Comparison of ENCODE assay signal across 9 cellular contexts in genomic region chr12:52871291-52871961, GRCh38. TPM values are rescaled to one million over a fixed set of nuclear protein-coding genes. Genes with fewer than 3 reads are reported as not detected.
DNase-seq lines count a peak whose midpoint lies in the region; ATAC-seq and TF ChIP-seq lines count a peak whose summit lies in the region.
"Had no signal": no experiment of that assay in that cellular context is flagged by ENCODE, and none has a peak within 500 bp of the region (broad histone marks: within the 10 kb centered on the region; RNA-seq: fewer than 3 reads in every experiment).

No MANE protein-coding gene starts in this region.

- peak overlapping the region; percentile 81 for H3K27ac ChIP-seq in HCT116 (ENCODE audit: low read depth, low read length)
- peak overlapping the region; percentile 56 to 67 for H3K27ac ChIP-seq in ascending aorta
- H3K27ac ChIP-seq in thyroid gland: peak overlapping the region in 2 of 3 donors; percentile 47 to 90

- peaks cover 2 to 10% (median 9%) of the 10 kb centered on the region in 3 donors for H3K27me3 Mint-ChIP-seq in immature natural killer cell (ENCODE audit: low read depth in 3 of 3)

- RAD21 ChIA-PET in HCT116 (lab: Charles Lee; ENCODE audit: low non-redundant PET in 1 of 2, low total read pairs in 2 of 2, uncharacterized antibody in 2 of 2, unreplicated experiment in 2 of 2): interaction anchor here in 1 of 2 experiments (1.3 kb wide), 1 partner anchor 728 kb away, joined by 6 read pairs; no protein-coding TSS in a partner anchor

- CTCF ChIA-PET in HCT116 (lab: Charles Lee): interaction anchor here (0.7 to 2.1 kb wide), 18 partner anchors 8 to 728 kb away, joined by 3 to 33 read pairs (median 8); partner anchors contain the start of genes EIF4B and KRT85

- H3K4me1 Mint-ChIP-seq in immature natural killer cell: peaks cover 45 to 55% of the 10 kb centered on the region in 2 donors

- no peaks in the 10 kb centered on the region for H3K9me2 ChIP-seq in HCT116 (ENCODE audit: insufficient read depth)

- no TSS peak for BruUV-seq in HCT116 (replicated peaks; lab: Mats Ljungman, UMichigan)

- TF ChIP-seq POLR2A in HCT116 (IDR thresholded peaks at IDR 0.05; ENCODE audit: borderline replicate concordance, extremely low read depth, insufficient read depth, insufficient read length): no peak
- no peak for TF ChIP-seq POLR2A in thyroid gland (IDR thresholded peaks at IDR 0.05)

- intact Hi-C loops in HCT116 (cut with micrococcal nuclease): loop anchor here (2.0 to 5.0 kb wide), 5 partner anchors 205 to 724 kb away; no protein-coding TSS in a partner anchor
- intact Hi-C loops in ascending aorta (cut with DNase I): loop anchor here (5.0 kb wide), 1 partner anchor 724 kb away; no protein-coding TSS in a partner anchor
- intact Hi-C loops in thyroid gland (cut with DNase I): no loop called here

- no peak for ATAC-seq in HCT116
- no peak for ATAC-seq in GM18861 (IDR thresholded peaks at IDR 0.05; ENCODE audit: unreplicated experiment)

- TF ChIP-seq CTCF in HCT116 (IDR thresholded peaks at IDR 0.05 in 2 of 3, conservative IDR thresholded peaks at IDR 0.05 in 1 of 3; ENCODE audit: borderline replicate concordance in 1 of 3, insufficient read depth in 1 of 3, low read depth in 2 of 3, low read length in 2 of 3): no peak
- no peak for TF ChIP-seq CTCF in ascending aorta (IDR thresholded peaks at IDR 0.05)
- TF ChIP-seq CTCF in thyroid gland (IDR thresholded peaks at IDR 0.05): no peak

- H3K36me3 Mint-ChIP-seq in immature natural killer cell: no peaks in the 10 kb centered on the region

- no peak for TF ChIP-seq RAD21 in HCT116 (IDR thresholded peaks at IDR 0.05; ENCODE audit: low read depth)

- H3K4me1 ChIP-seq in HCT116 (ENCODE audit: control insufficient read depth in 1 of 2, insufficient read depth in 2 of 2, low read length in 2 of 2): peaks cover 53 to 68% of the 10 kb centered on the region in 2 experiments
- peaks cover 3 to 19% of the 10 kb centered on the region in 2 donors for H3K4me1 ChIP-seq in ascending aorta
- peaks cover 28 to 56% of the 10 kb centered on the region in 2 donors for H3K4me1 ChIP-seq in thyroid gland

- H3K9me3 Mint-ChIP-seq in immature natural killer cell: no peaks in the 10 kb centered on the region

- H3K36me3 ChIP-seq in HCT116 (ENCODE audit: control insufficient read depth in 1 of 2, insufficient read depth in 2 of 2, low read length in 2 of 2) (no peaks in the 10 kb centered on the region), ascending aorta (no peaks in the 10 kb centered on the region), thyroid gland (no peaks in the 10 kb centered on the region)

- H3K27me3 ChIP-seq in HCT116 (ENCODE audit: insufficient read depth, low read length) (no peaks in the 10 kb centered on the region), ascending aorta (no peaks in the 10 kb centered on the region), thyroid gland (no peaks in the 10 kb centered on the region)

- no peaks in the 10 kb centered on the region for H3K79me2 ChIP-seq in HCT116 (ENCODE audit: insufficient read depth, low read length)

- POLR2A ChIA-PET in HCT116 (lab: Charles Lee): interaction anchor here (1.6 to 6.2 kb wide), 2 partner anchors 723 to 727 kb away, joined by 4 to 48 read pairs; no protein-coding TSS in a partner anchor

- H3K4me2 ChIP-seq in HCT116 (ENCODE audit: low read length): peak overlapping the region; percentile 91

- no peak for DNase-seq in HCT116 (ENCODE audit: low read depth, low spot score)
- peak in 1 of 2 donors; percentile 72 for DNase-seq in ascending aorta (ENCODE audit: low spot score in 2 of 2)
- peak; percentile 61 to 84 (median 68) for DNase-seq in immature natural killer cell
- DNase-seq in thyroid gland: no peak
- no peak for DNase-seq in SK-N-DZ (ENCODE audit: low spot score)
- no peak for DNase-seq in iPS-NIHi11 (ENCODE audit: low spot score)
- no peak for DNase-seq in cortex of kidney (lab: John Stamatoyannopoulos, UW)
- DNase-seq: T-helper 1 cell had no signal

- peak overlapping the region in 4 of 5 donors; percentile 24 to 60 (median 43) for H3K4me3 Mint-ChIP-seq in immature natural killer cell

- peak overlapping the region; percentile 78 for H3K9ac ChIP-seq in HCT116 (ENCODE audit: low read length)

- 59 to 68% methylated on average over 8 of the region's 8 CpGs for WGBS in thyroid gland, 2 donors

- peak overlapping the region; percentile 51 for H2AFZ ChIP-seq in HCT116 (ENCODE audit: low read depth, low read length, poor library complexity, severe bottlenecking)

- H3K4me3 ChIP-seq in HCT116 (replicated peaks in 1 of 2; ENCODE audit: low read depth in 1 of 2, low read length in 2 of 2) (0 out of 4 replicates have a peak overlapping the region, but pooled peaks of 1 of the 2 experiments have one; percentile 16), ascending aorta (no peak overlapping the region), thyroid gland (replicated peaks in 1 of 3) (no peak overlapping the region)

- no peaks in the 10 kb centered on the region for H3K9me3 ChIP-seq in HCT116 (ENCODE audit: control insufficient read depth in 1 of 2, insufficient read depth in 1 of 2, low read depth in 1 of 2, low read length in 2 of 2)
- H3K9me3 ChIP-seq in ascending aorta: no peaks in the 10 kb centered on the region
- H3K9me3 ChIP-seq in thyroid gland: no peaks in the 10 kb centered on the region

- no peaks in the 10 kb centered on the region for H4K20me1 ChIP-seq in HCT116 (ENCODE audit: insufficient read depth)

- H3K27ac Mint-ChIP-seq in immature natural killer cell: peak overlapping the region; percentile 65 to 95 (median 90)

TF ChIP-seq in HCT116, 20 proteins besides CTCF, POLR2A, EP300 and RAD21:
- TF ChIP-seq MAX (IDR thresholded peaks at IDR 0.05) (no peak), POLR2AphosphoS5 (IDR thresholded peaks at IDR 0.05; ENCODE audit: low read depth, low read length) (0 out of 2 replicates have a peak, but pooled peaks have one; percentile 36)

RNA-seq across cellular contexts. Expression of gene KRT78, which starts 22.6 kb away (rescaled TPM):
- total RNA-seq in HCT116 (2021; ENCODE audit: unreplicated experiment) (not detected), ascending aorta (not detected), thyroid gland (under 1 TPM in 1 of 4 donors, not detected in 3; 0.40 TPM)
- polyA plus RNA-seq in HCT116 (2012): 0.06 TPM in 1 of 2 replicates, not detected in the other
- under 1 TPM in 1 of 3 donors, not detected in 2; 0.28 TPM for polyA plus RNA-seq in immature natural killer cell
- polyA plus RNA-seq in SK-N-DZ (2014; cell fraction: cytosol; rRNA removed): not detected in 2 replicates
- polyA plus RNA-seq in SK-N-DZ (2014; cell fraction: nucleus; rRNA removed): not detected in 2 replicates

RNA-seq across cellular contexts. Expression of gene KRT8, which starts 33.5 kb away (rescaled TPM):
- 1,655 TPM for total RNA-seq in HCT116 (2021; ENCODE audit: unreplicated experiment)
- polyA plus RNA-seq in HCT116 (2012): 1,805 and 2,066 TPM in 2 replicates
- total RNA-seq in ascending aorta: 54.3 TPM
- polyA plus RNA-seq in immature natural killer cell: not detected
- total RNA-seq in thyroid gland: 1,000 to 10,000 TPM in 1 of 4 donors, 100 to 1,000 TPM in 3; 364 to 1,037 (median 698) TPM
- 1.5 and 1.8 TPM in 2 replicates for polyA plus RNA-seq in SK-N-DZ (2014; cell fraction: cytosol; rRNA removed)
- polyA plus RNA-seq in SK-N-DZ (2014; cell fraction: nucleus; rRNA removed): 0.25 and 0.31 TPM in 2 replicates

RNA-seq across cellular contexts. Expression of gene KRT79, which starts 37.3 kb away (rescaled TPM):
- not detected for total RNA-seq in HCT116 (2021; ENCODE audit: unreplicated experiment)
- polyA plus RNA-seq in HCT116 (2012): not detected in 2 replicates
- not detected for total RNA-seq in ascending aorta
- polyA plus RNA-seq in immature natural killer cell: not detected
- total RNA-seq in thyroid gland: not detected
- not detected in 2 replicates for polyA plus RNA-seq in SK-N-DZ (2014; cell fraction: cytosol; rRNA removed)
- not detected in 2 replicates for polyA plus RNA-seq in SK-N-DZ (2014; cell fraction: nucleus; rRNA removed)

RNA-seq across cellular contexts. Expression of gene KRT4, which starts 57.5 kb away (rescaled TPM):
- total RNA-seq in HCT116 (2021; ENCODE audit: unreplicated experiment) (not detected), ascending aorta (not detected), thyroid gland (under 1 TPM in 1 of 4 donors, not detected in 3; 0.29 TPM)
- polyA plus RNA-seq in HCT116 (2012): 0.02 and 0.03 TPM in 2 replicates
- not detected for polyA plus RNA-seq in immature natural killer cell
- polyA plus RNA-seq in SK-N-DZ (2014; cell fraction: cytosol; rRNA removed): not detected in 2 replicates
- not detected in 2 replicates for polyA plus RNA-seq in SK-N-DZ (2014; cell fraction: nucleus; rRNA removed)

Comparison
In these comparisons a context has a peak if more than half of its experiments do, and no peak if none do; other contexts are left out.
1. DNase-seq: peak in immature natural killer cell (3 of 3); none in HCT116 (single experiment), thyroid gland (0 of 2), SK-N-DZ (single experiment), iPS-NIHi11 (single experiment) and cortex of kidney (single experiment).
2. Peak in every context shown above with its lines, with median percentiles within 50 percentile points of each other: H3K27ac ChIP-seq.